Comparison of ENCODE assay signal across 8 cellular contexts in the genomic region with DNA sequence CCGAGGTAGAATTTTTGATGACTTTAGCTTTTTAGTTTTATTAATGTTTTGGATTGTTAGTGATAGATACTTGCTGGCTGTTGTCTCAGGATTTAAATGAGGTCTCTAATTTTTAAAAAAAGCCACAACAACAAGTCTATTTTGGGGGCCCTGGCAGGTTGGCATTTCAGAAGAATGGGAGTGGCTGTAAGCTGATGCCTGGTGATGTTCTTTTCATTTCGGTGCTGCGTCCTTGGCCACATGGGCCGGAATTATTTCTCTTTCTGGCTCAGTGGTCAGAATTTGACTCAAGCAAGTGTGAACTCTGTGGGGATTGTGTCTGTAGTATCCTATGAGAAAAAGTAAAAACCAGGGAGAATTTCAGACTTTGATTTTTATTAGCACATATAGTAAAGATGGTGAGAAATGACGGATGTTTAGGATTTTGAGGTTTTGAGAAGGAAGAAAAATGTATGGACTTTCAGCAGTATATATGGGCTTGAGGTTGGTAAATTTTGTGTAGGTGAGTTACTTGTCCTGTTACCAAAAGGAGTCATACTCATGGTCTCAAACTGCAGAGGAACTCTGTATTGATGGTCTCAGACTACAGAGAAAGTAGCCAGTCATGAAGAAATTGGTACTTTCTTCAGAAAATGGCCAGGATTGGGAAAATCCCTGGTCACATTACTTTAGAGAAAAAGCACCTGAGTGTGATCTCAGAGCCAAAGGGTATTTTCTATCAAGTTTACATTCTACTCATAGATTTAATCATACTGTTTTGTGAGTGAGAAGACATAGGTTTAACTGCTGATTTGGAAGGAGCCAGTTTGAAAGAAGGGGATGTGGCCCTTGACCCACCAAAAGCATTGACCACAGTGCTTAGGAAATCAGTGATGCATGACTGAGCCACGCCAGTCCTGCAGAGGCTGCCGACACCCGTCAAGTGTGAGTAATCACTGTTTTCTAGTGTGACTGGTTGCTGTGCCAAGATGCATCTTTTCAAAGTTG.
DNase-seq lines count a peak whose midpoint lies in the region; ATAC-seq and TF ChIP-seq lines count a peak whose summit lies in the region.

No MANE protein-coding gene starts in this region.

- H3K4me1 ChIP-seq in BE2C (peaks cover 13% of the 10 kb centered on the region), fibroblast of lung (ENCODE audit: control insufficient read depth, extremely low read depth, insufficient read depth, low read length) (peaks cover 6% of the 10 kb centered on the region)

- H3K27ac ChIP-seq in WERI-Rb-1 (no peak overlapping the region; the same call in 1 of the 2 replicates), fibroblast of lung (ENCODE audit: insufficient read depth, low read length) (peak overlapping the region; percentile 78)

- H3K27ac Mint-ChIP-seq in HFFc6, result no peak overlapping the region

- no peaks in the 10 kb centered on the region for H4K20me1 ChIP-seq in fibroblast of lung (ENCODE audit: control insufficient read depth, extremely low read depth, insufficient read depth, low read length)

- H3K4me3 ChIP-seq in BE2C (ENCODE audit: low read depth, low read length) (peak overlapping the region; percentile 58), WERI-Rb-1 (ENCODE audit: low read depth, low read length) (no peak overlapping the region), fibroblast of lung (replicated peaks in 1 of 4; ENCODE audit: control extremely low read depth in 1 of 4, insufficient read depth in 1 of 4, low read depth in 3 of 4, low read length in 4 of 4) (peak overlapping the region in 1 of 4 experiments; percentile 45)

- H3K27me3 Mint-ChIP-seq in HFFc6 (ENCODE audit: insufficient read depth), result no peaks in the 10 kb centered on the region

- no peak overlapping the region for H3K4me3 Mint-ChIP-seq in HFFc6

- peaks cover 9% of the 10 kb centered on the region for H3K36me3 ChIP-seq in BE2C
- H3K36me3 ChIP-seq in WERI-Rb-1, result peaks cover 85% of the 10 kb centered on the region
- H3K36me3 ChIP-seq in fibroblast of lung (ENCODE audit: control insufficient read depth, insufficient read depth, low read length), result peaks cover 2% of the 10 kb centered on the region

- peak overlapping the region; percentile 63 for H3K4me2 ChIP-seq in fibroblast of lung (ENCODE audit: extremely low read depth, insufficient read depth, low read length)

- H3K9ac ChIP-seq in fibroblast of lung (ENCODE audit: insufficient read depth, low read length), result no peak overlapping the region

- H3K4me1 Mint-ChIP-seq in HFFc6 (ENCODE audit: low read depth), result peaks cover 55% of the 10 kb centered on the region

- peaks cover 41% of the 10 kb centered on the region for H3K36me3 Mint-ChIP-seq in HFFc6 (ENCODE audit: low read depth)

- no peak for TF ChIP-seq CTCF in BE2C (IDR thresholded peaks at IDR 0.05; ENCODE audit: low read depth, low read length)
- TF ChIP-seq CTCF in WERI-Rb-1 (IDR thresholded peaks at IDR 0.05; ENCODE audit: low read depth, low read length), result no peak
- TF ChIP-seq CTCF in fibroblast of lung (conservative IDR thresholded peaks at IDR 0.05 in 1 of 2, IDR thresholded peaks at IDR 0.05 in 1 of 2; ENCODE audit: low read depth in 1 of 2, low read length in 2 of 2), result no peak
- no peak for TF ChIP-seq CTCF in HFFc6 (IDR thresholded peaks at IDR 0.05)

- H2AFZ ChIP-seq in fibroblast of lung (ENCODE audit: low read length), result no peak overlapping the region

- peaks cover 16% of the 10 kb centered on the region for H3K79me2 ChIP-seq in fibroblast of lung (ENCODE audit: control insufficient read depth, insufficient read depth, low read length)

- H3K27me3 ChIP-seq in BE2C, result no peaks in the 10 kb centered on the region
- no peaks in the 10 kb centered on the region for H3K27me3 ChIP-seq in WERI-Rb-1 (ENCODE audit: insufficient read depth, low read depth, severe bottlenecking)
- H3K27me3 ChIP-seq in fibroblast of lung (ENCODE audit: control insufficient read depth, insufficient read depth, low read length), result no peaks in the 10 kb centered on the region

- ATAC-seq in GM18867 (IDR thresholded peaks at IDR 0.05; ENCODE audit: unreplicated experiment), result peak; percentile 43
- peak; percentile 48 for ATAC-seq in HG03175 (IDR thresholded peaks at IDR 0.05; ENCODE audit: unreplicated experiment)

- H3K9me3 Mint-ChIP-seq in HFFc6, result no peaks in the 10 kb centered on the region

- DNase-seq in BE2C, result peak; percentile 28
- peak; percentile 37 for DNase-seq in WERI-Rb-1
- peak; percentile 70 to 81 for DNase-seq in fibroblast of lung (ENCODE audit: low read depth in 2 of 2)
- peak; percentile 30 for DNase-seq in retina
- no peak for DNase-seq in HFFc6
- DNase-seq in NCI-H1694 (lab: John Stamatoyannopoulos, UW), result no peak

- H3K9me3 ChIP-seq in BE2C, result no peaks in the 10 kb centered on the region
- H3K9me3 ChIP-seq in WERI-Rb-1 (ENCODE audit: severe bottlenecking), result no peaks in the 10 kb centered on the region
- H3K9me3 ChIP-seq in fibroblast of lung (ENCODE audit: control insufficient read depth, insufficient read depth, low read depth, low read length), result no peaks in the 10 kb centered on the region

Comparison
In these comparisons a context has a peak if more than half of its experiments do, and no peak if none do; other contexts are left out.
1. DNase-seq: peak in BE2C (single experiment), WERI-Rb-1 (single experiment), fibroblast of lung (2 of 2) and retina (single experiment); none in HFFc6 (single experiment) and NCI-H1694 (single experiment).